Comparison of ENCODE assay signal across 12 cellular contexts in the genomic region with DNA sequence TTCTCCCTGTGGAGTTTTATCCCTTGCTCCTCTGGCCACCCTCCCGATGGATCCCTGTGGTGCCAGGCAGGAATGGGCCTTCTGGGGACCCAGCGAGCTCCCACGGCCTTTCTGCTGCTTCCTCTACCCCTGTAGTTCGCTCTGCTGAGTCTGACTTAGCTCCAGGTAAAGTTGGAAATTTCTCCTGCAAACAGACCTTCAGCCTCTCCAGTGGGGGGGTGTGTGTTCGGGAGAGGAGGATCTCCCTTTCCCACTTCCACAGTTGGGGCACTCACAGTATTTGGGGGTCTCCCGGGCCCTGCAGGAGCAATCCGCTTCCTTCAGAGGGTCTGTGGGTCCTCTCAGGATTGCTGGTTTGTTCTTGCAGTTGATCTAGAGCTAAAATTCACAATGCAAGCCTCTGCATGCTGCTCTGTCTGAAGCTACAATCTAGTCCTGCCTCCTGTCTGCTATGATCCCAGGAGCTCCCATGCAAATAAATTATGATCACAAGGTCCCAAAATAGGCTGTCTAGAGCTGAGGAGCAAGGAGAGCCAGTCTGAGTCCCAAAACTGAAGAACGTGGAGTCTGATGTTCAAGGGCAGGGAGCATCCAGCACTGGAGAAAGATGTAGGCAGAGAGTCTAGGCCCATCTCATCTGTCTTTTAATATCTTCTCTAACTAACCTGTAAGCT. TPM values are rescaled to one million over a fixed set of nuclear protein-coding genes. Genes with fewer than 3 reads are reported as not detected.
DNase-seq lines count a peak whose midpoint lies in the region; ATAC-seq and TF ChIP-seq lines count a peak whose summit lies in the region.
"Had no signal": no experiment of that assay in that cellular context is flagged by ENCODE, and none has a peak within 500 bp of the region (broad histone marks: within the 10 kb centered on the region; RNA-seq: fewer than 3 reads in every experiment).

No MANE protein-coding gene starts in this region.

- intact Hi-C loops in left lung (cut with DNase I): no loop called here
- intact Hi-C loops in ascending aorta (cut with DNase I): no loop called here

- H3K9me3 Mint-ChIP-seq in activated naive CD8-positive, alpha-beta T cell treated with anti-CD3 and anti-CD28 coated beads, Interleukin-2, amount 10 ng/mL, durations not matched to agents 7 days and 5 days: peaks cover 14% of the 10 kb centered on the region

- DNase-seq in activated CD8-positive, alpha-beta memory T cell treated with anti-CD3 and anti-CD28 coated beads for 24 hours: peak; percentile 50
- DNase-seq in activated CD8-positive, alpha-beta memory T cell treated with anti-CD3 and anti-CD28 coated beads, Interleukin-2, amount 50 U/mL, for 48 hours: no peak
- peak; percentile 10 for DNase-seq in activated naive CD8-positive, alpha-beta T cell treated with anti-CD3 and anti-CD28 coated beads, Interleukin-2, amount 10 ng/mL, durations not matched to agents 7 days and 5 days
- peak in 1 of 2 donors; percentile 10 for DNase-seq in left lung
- DNase-seq in ascending aorta (ENCODE audit: low spot score in 2 of 2): no peak
- no peak for DNase-seq in GM03348 (ENCODE audit: low spot score)
- DNase-seq: activated CD4-positive, CD25-positive, alpha-beta regulatory T cell; NCI-H1048 had no signal

- ATAC-seq in activated naive CD8-positive, alpha-beta T cell treated with anti-CD3 and anti-CD28 coated beads, Interleukin-2, amount 10 ng/mL, durations not matched to agents 7 days and 5 days (ENCODE audit: low read depth): no peak
- ATAC-seq in left lung (no peak), GM19023 (IDR thresholded peaks at IDR 0.05; ENCODE audit: unreplicated experiment) (no peak)

- peak overlapping the region; percentile 34 for H3K27ac Mint-ChIP-seq in activated naive CD8-positive, alpha-beta T cell treated with anti-CD3 and anti-CD28 coated beads, Interleukin-2, amount 10 ng/mL, durations not matched to agents 7 days and 5 days

- H3K4me1 ChIP-seq in left lung (peaks cover 0 to 10% of the 10 kb centered on the region in 2 donors), thymus (ENCODE audit: control insufficient read depth, insufficient read depth, low read length) (no peaks in the 10 kb centered on the region), ascending aorta (peaks cover 5 to 8% of the 10 kb centered on the region in 2 donors)

- peaks cover 40% of the 10 kb centered on the region for H3K36me3 Mint-ChIP-seq in activated naive CD8-positive, alpha-beta T cell treated with anti-CD3 and anti-CD28 coated beads, Interleukin-2, amount 10 ng/mL, durations not matched to agents 7 days and 5 days

- no peaks in the 10 kb centered on the region for H3K27me3 ChIP-seq in left lung
- H3K27me3 ChIP-seq in thymus (ENCODE audit: control insufficient read depth, insufficient read depth): no peaks in the 10 kb centered on the region
- no peaks in the 10 kb centered on the region for H3K27me3 ChIP-seq in ascending aorta
- H3K27me3 ChIP-seq: right atrium auricular region had no signal

- POLR2A ChIA-PET in activated naive CD8-positive, alpha-beta T cell treated with anti-CD3 and anti-CD28 coated beads, Interleukin-2, amount 10 ng/mL, durations not matched to agents 7 days and 5 days (lab: Charles Lee): interaction anchor here (0.8 to 0.9 kb wide), 2 partner anchors 14 to 19 kb away, joined by 3 read pairs; a partner anchor contains a TSS

- H3K4me3 ChIP-seq in left lung (no peak overlapping the region), thymus (ENCODE audit: low read length) (no peak overlapping the region), ascending aorta (no peak overlapping the region)
- H3K4me3 ChIP-seq: lung, right atrium auricular region had no signal

- no peak for TF ChIP-seq CTCF in left lung (IDR thresholded peaks at IDR 0.05)
- TF ChIP-seq CTCF in ascending aorta (IDR thresholded peaks at IDR 0.05): no peak

- H3K9me3 ChIP-seq in left lung: no peaks in the 10 kb centered on the region
- H3K9me3 ChIP-seq in thymus (ENCODE audit: control insufficient read depth): no peaks in the 10 kb centered on the region
- no peaks in the 10 kb centered on the region for H3K9me3 ChIP-seq in ascending aorta
- H3K9me3 ChIP-seq: right atrium auricular region had no signal

- peaks cover 29% of the 10 kb centered on the region for H3K4me1 Mint-ChIP-seq in activated naive CD8-positive, alpha-beta T cell treated with anti-CD3 and anti-CD28 coated beads, Interleukin-2, amount 10 ng/mL, durations not matched to agents 7 days and 5 days

- H3K36me3 ChIP-seq in left lung (peaks cover 0 to 43% of the 10 kb centered on the region in 2 donors), thymus (ENCODE audit: control insufficient read depth, insufficient read depth) (peaks cover 74% of the 10 kb centered on the region), ascending aorta (peaks cover 21 to 22% of the 10 kb centered on the region in 2 donors)

- H3K4me3 Mint-ChIP-seq in activated naive CD8-positive, alpha-beta T cell treated with anti-CD3 and anti-CD28 coated beads, Interleukin-2, amount 10 ng/mL, durations not matched to agents 7 days and 5 days: no peak overlapping the region

- no peaks in the 10 kb centered on the region for H3K27me3 Mint-ChIP-seq in activated naive CD8-positive, alpha-beta T cell treated with anti-CD3 and anti-CD28 coated beads, Interleukin-2, amount 10 ng/mL, durations not matched to agents 7 days and 5 days

- WGBS in thymus: 96% methylated on average over 8 of the region's 8 CpGs

- peak overlapping the region; percentile 63 to 65 for H3K27ac ChIP-seq in left lung
- H3K27ac ChIP-seq in thymus (ENCODE audit: low read depth): peak overlapping the region; percentile 40
- H3K27ac ChIP-seq in ascending aorta: no peak overlapping the region
- H3K27ac ChIP-seq: right atrium auricular region had no signal

RNA-seq across cellular contexts. Expression of a gene that starts 18.3 kb away (rescaled TPM):
- 10 to 100 TPM; 41.2 to 42.1 TPM for total RNA-seq in activated naive CD8-positive, alpha-beta T cell treated with anti-CD3 and anti-CD28 coated beads, Interleukin-2, amount 10 ng/mL, durations not matched to agents 7 days and 5 days
- 10 to 100 TPM; 13.2 to 13.3 TPM for total RNA-seq in left lung
- 46.0 TPM for polyA plus RNA-seq in thymus
- total RNA-seq in ascending aorta: 0.85 TPM

RNA-seq across cellular contexts. Expression of a gene that starts 18.6 kb away (rescaled TPM):
- total RNA-seq in activated naive CD8-positive, alpha-beta T cell treated with anti-CD3 and anti-CD28 coated beads, Interleukin-2, amount 10 ng/mL, durations not matched to agents 7 days and 5 days: 100 to 1,000 TPM; 121 to 131 TPM
- total RNA-seq in left lung (10 to 100 TPM; 27.6 to 28.1 TPM), ascending aorta (21.6 TPM)
- polyA plus RNA-seq in thymus: 25.5 TPM

RNA-seq across cellular contexts. Expression of a gene that starts 20.1 kb away (rescaled TPM):
- total RNA-seq in activated naive CD8-positive, alpha-beta T cell treated with anti-CD3 and anti-CD28 coated beads, Interleukin-2, amount 10 ng/mL, durations not matched to agents 7 days and 5 days: 10 to 100 TPM; 31.7 to 32.3 TPM
- total RNA-seq in left lung: 100 to 1,000 TPM; 145 to 154 TPM
- polyA plus RNA-seq in thymus: 141 TPM
- total RNA-seq in ascending aorta: 39.6 TPM

Comparison
In these comparisons a context has a peak if more than half of its experiments do, and no peak if none do; other contexts are left out.
1. DNase-seq: peak in activated CD8-positive, alpha-beta memory T cell treated with anti-CD3 and anti-CD28 coated beads for 24 hours (single experiment) and activated naive CD8-positive, alpha-beta T cell treated with anti-CD3 and anti-CD28 coated beads, Interleukin-2, amount 10 ng/mL, durations not matched to agents 7 days and 5 days (single experiment); none in activated CD8-positive, alpha-beta memory T cell treated with anti-CD3 and anti-CD28 coated beads, Interleukin-2, amount 50 U/mL, for 48 hours (single experiment), ascending aorta (0 of 2) and GM03348 (single experiment).
2. H3K27ac ChIP-seq: peak in left lung (2 of 2) and thymus (single experiment); none in ascending aorta (0 of 2).